1 cellular context compared by ENCODE assay signal in genomic region chr15:63380151-63380827, GRCh38.
TF ChIP-seq lines count a peak whose summit lies in the region.

No MANE protein-coding gene starts in this region.

TF ChIP-seq in HepG2, 621 proteins besides CTCF, POLR2A, EP300 and RAD21 (continued from another document):
- no peak for TF ChIP-seq KDM1A (CRISPR knock-in tag; IDR thresholded peaks at IDR 0.05)
- TF ChIP-seq PAX8 (CRISPR knock-in tag; IDR thresholded peaks at IDR 0.05; ENCODE audit: borderline replicate concordance): no peak
- TF ChIP-seq, protein P1, sequence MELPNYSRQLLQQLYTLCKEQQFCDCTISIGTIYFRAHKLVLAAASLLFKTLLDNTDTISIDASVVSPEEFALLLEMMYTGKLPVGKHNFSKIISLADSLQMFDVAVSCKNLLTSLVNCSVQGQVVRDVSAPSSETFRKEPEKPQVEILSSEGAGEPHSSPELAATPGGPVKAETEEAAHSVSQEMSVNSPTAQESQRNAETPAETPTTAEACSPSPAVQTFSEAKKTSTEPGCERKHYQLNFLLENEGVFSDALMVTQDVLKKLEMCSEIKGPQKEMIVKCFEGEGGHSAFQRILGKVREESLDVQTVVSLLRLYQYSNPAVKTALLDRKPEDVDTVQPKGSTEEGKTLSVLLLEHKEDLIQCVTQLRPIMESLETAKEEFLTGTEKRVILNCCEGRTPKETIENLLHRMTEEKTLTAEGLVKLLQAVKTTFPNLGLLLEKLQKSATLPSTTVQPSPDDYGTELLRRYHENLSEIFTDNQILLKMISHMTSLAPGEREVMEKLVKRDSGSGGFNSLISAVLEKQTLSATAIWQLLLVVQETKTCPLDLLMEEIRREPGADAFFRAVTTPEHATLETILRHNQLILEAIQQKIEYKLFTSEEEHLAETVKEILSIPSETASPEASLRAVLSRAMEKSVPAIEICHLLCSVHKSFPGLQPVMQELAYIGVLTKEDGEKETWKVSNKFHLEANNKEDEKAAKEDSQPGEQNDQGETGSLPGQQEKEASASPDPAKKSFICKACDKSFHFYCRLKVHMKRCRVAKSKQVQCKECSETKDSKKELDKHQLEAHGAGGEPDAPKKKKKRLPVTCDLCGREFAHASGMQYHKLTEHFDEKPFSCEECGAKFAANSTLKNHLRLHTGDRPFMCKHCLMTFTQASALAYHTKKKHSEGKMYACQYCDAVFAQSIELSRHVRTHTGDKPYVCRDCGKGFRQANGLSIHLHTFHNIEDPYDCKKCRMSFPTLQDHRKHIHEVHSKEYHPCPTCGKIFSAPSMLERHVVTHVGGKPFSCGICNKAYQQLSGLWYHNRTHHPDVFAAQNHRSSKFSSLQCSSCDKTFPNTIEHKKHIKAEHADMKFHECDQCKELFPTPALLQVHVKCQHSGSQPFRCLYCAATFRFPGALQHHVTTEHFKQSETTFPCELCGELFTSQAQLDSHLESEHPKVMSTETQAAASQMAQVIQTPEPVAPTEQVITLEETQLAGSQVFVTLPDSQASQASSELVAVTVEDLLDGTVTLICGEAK (IDR thresholded peaks at IDR 0.05): no peak
- TF ChIP-seq, protein P1 (CRISPR knock-in tag; IDR thresholded peaks at IDR 0.05): no peak
- TF ChIP-seq KAT2B (IDR thresholded peaks at IDR 0.05; ENCODE audit: borderline replicate concordance, low read depth, low read length): no peak
- TF ChIP-seq FOSL1 (CRISPR knock-in tag; IDR thresholded peaks at IDR 0.05; ENCODE audit: borderline replicate concordance): no peak
- no peak for TF ChIP-seq RBM22 (optimal IDR thresholded peaks at IDR 0.05; ENCODE audit: low read length)
- TF ChIP-seq STAT5B (CRISPR knock-in tag; IDR thresholded peaks at IDR 0.05): no peak
- no peak for TF ChIP-seq CHD4 (IDR thresholded peaks at IDR 0.05; ENCODE audit: borderline replicate concordance, low read length)
